ENCODE assay signal across 8 cellular contexts in genomic region chr3:20043398-20043797, GRCh38. TPM values are rescaled to one million over a fixed set of nuclear protein-coding genes. Genes with fewer than 3 reads are reported as not detected.
DNase-seq lines count a peak whose midpoint lies in the region; ATAC-seq and TF ChIP-seq lines count a peak whose summit lies in the region.

No MANE protein-coding gene starts in this region.

- intact Hi-C loops in posterior cingulate gyrus (cut with DNase I), result loop anchor here (5.0 kb wide), 2 partner anchors 99 to 156 kb away; no protein-coding TSS in a partner anchor

- DNase-seq in activated CD4-positive, CD25-positive, alpha-beta regulatory T cell treated with anti-CD3 and anti-CD28 coated beads, Interleukin-2, amount 50 U/mL, for 72 hours, result peak; percentile 38
- DNase-seq in Jurkat, Clone E6-1 (ENCODE audit: low read depth, low spot score), result peak; percentile 49
- DNase-seq in activated T-cell treated with anti-CD3 and anti-CD28 coated beads for 24 hours (ENCODE audit: low read depth), result peak; percentile 30
- DNase-seq in fibroblast of pulmonary artery (ENCODE audit: low read depth), result peak; percentile 35
- DNase-seq in posterior cingulate gyrus, result peak in 9 of 10 donors; percentile 36 to 92 (median 63)
- DNase-seq in iPS-NIHi7 (ENCODE audit: extremely low spot score), result no peak
- no peak for DNase-seq in SIG-M5 treated with dmso at 0.1 percent for 504 hours (lab: John Stamatoyannopoulos, UW; ENCODE audit: unreplicated experiment)

- no peak for TF ChIP-seq CTCF in fibroblast of pulmonary artery (IDR thresholded peaks at IDR 0.05; ENCODE audit: low read length, missing control alignments)

- H3K4me3 ChIP-seq in Jurkat, Clone E6-1 (ENCODE audit: low read length), result peak overlapping the region; percentile 7; the same call in 1 of the 2 replicates
- no peak overlapping the region for H3K4me3 ChIP-seq in fibroblast of pulmonary artery (replicated peaks; ENCODE audit: low read depth, low read length)

- no peak for ATAC-seq in activated CD4-positive, CD25-positive, alpha-beta regulatory T cell treated with anti-CD3 and anti-CD28 coated beads, Interleukin-2, amount 50 U/mL, for 24 hours

RNA-seq across cellular contexts. Expression of gene KAT2B, which starts 3.2 kb away (rescaled TPM):
- 11.3 TPM for polyA plus RNA-seq in Jurkat, Clone E6-1 (2012; ENCODE audit: insufficient read depth, insufficient read length)

RNA-seq across cellular contexts. Expression of gene PP2D1, which starts 31.3 kb away (rescaled TPM):
- polyA plus RNA-seq in Jurkat, Clone E6-1 (2012; ENCODE audit: insufficient read depth, insufficient read length), result not detected

Comparison
In these comparisons a context has a peak if more than half of its experiments do, and no peak if none do; other contexts are left out.
1. DNase-seq: peak in activated CD4-positive, CD25-positive, alpha-beta regulatory T cell treated with anti-CD3 and anti-CD28 coated beads, Interleukin-2, amount 50 U/mL, for 72 hours (single experiment), Jurkat, Clone E6-1 (single experiment), activated T-cell treated with anti-CD3 and anti-CD28 coated beads for 24 hours (single experiment), fibroblast of pulmonary artery (single experiment) and posterior cingulate gyrus (9 of 10); none in iPS-NIHi7 (single experiment) and SIG-M5 treated with dmso at 0.1 percent for 504 hours (single experiment).